In the genomic region with DNA sequence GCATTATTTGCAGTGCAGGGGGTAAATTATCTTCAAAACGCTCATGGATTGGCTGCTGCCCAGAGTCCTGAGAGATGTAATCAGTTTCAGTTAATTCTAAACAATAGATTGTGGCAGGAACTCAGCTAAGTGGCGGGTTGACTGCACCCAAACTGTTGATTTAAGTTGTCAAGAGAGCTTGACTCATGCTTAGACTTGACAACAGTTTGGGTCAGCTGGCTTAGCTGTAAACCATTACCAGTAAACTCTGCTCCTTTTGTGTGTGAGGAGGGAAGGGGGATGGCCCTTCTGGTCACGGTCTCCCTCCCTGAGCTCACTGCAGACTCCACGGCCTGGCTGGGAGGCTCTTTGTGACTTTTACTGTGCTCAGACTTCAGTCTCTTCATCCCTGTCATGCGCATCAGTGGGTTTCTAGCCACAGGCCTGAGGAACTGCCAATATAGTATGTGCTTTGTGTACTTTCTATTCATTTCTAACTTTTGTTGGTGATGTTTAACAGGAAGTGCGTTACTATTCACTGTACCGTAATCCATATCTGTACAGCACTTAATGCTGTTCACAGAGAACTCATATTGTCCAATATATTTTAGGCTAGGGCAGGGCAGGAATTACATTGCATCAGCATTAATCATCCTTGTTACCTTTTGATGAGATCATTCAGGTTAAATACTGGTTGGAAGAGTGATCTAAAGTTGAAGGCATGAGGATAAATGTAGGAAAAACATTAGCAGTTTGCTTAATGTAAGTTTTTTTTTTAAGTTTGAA, we compare ENCODE assay signal across 8 cellular contexts.
A peak's percentile ranks its signal among the peaks of the same experiment; 100 is the strongest.
DNase-seq lines count a peak whose midpoint lies in the region; ATAC-seq, FAIRE-seq and TF ChIP-seq lines count a peak whose summit lies in the region.

No MANE protein-coding gene starts in this region.

- H3K9ac ChIP-seq in endodermal cell (ENCODE audit: extremely low read depth, low read length, poor library complexity, severe bottlenecking) (no peak overlapping the region), smooth muscle cell (ENCODE audit: low read depth) (peak overlapping the region; percentile 64)

- H3K27ac ChIP-seq in endodermal cell (ENCODE audit: low read depth, low read length) (peak overlapping the region; percentile 26), smooth muscle cell (ENCODE audit: low read depth) (peak overlapping the region; percentile 89)

- peak overlapping the region; percentile 81 for H3K27ac Mint-ChIP-seq in endodermal cell

- peak; percentile 15 for DNase-seq in GM18507 (ENCODE audit: extremely low spot score, insufficient read length, low read depth)
- peak; percentile 10 to 33 for DNase-seq in NCI-H187 (lab: John Stamatoyannopoulos, UW)
- DNase-seq in endodermal cell = peak; percentile 62
- DNase-seq in smooth muscle cell (lab: John Stamatoyannopoulos, UW; ENCODE audit: unreplicated experiment) = no peak
- DNase-seq in NCI-H2171 (lab: John Stamatoyannopoulos, UW) = no peak
- DNase-seq in omental fat pad (ENCODE audit: low spot score) = no peak
- no peak for DNase-seq in UCSD-AML1 (lab: John Stamatoyannopoulos, UW; ENCODE audit: unreplicated experiment)

- H3K4me1 Mint-ChIP-seq in endodermal cell = peaks cover 26% of the 10 kb centered on the region

- peaks cover 3% of the 10 kb centered on the region for H3F3A ChIP-seq in smooth muscle cell (ENCODE audit: low read depth)

- H3K4me2 ChIP-seq in smooth muscle cell = peak overlapping the region; percentile 2

- H3K27me3 ChIP-seq in endodermal cell (ENCODE audit: control insufficient read depth, insufficient read depth, low read length, poor library complexity, severe bottlenecking) (no peaks in the 10 kb centered on the region), smooth muscle cell (ENCODE audit: low read depth) (no peaks in the 10 kb centered on the region)

- H3K9me3 Mint-ChIP-seq in endodermal cell = peaks cover 7% of the 10 kb centered on the region

- no peak overlapping the region for H3K4me3 ChIP-seq in endodermal cell (ENCODE audit: low read length)
- H3K4me3 ChIP-seq in smooth muscle cell = no peak overlapping the region

- no peak overlapping the region for H2AFZ ChIP-seq in smooth muscle cell (ENCODE audit: low read depth)

- peak; percentile 81 for FAIRE-seq in GM18507 (lab: Jason Lieb, UNC)

- peaks cover 7% of the 10 kb centered on the region for H3K4me1 ChIP-seq in endodermal cell (ENCODE audit: control insufficient read depth, insufficient read depth, low read length)
- no peaks in the 10 kb centered on the region for H3K4me1 ChIP-seq in smooth muscle cell (ENCODE audit: low read depth)

- 49 to 74% methylated on average over 5 to 7 of the region's 7 CpGs for WGBS in endodermal cell (ENCODE audit: insufficient coverage in 1 of 2, insufficient read length in 1 of 2), 2 experiments
- WGBS in smooth muscle cell (ENCODE audit: low lambda C conversion rate) = 23% methylated on average over 7 of the region's 7 CpGs

- TF ChIP-seq CTCF in endodermal cell (conservative IDR thresholded peaks at IDR 0.05) = no peak
- no peak for TF ChIP-seq CTCF in smooth muscle cell (IDR thresholded peaks at IDR 0.05; ENCODE audit: borderline replicate concordance, insufficient read depth, poor library complexity, severe bottlenecking)
- TF ChIP-seq CTCF in omental fat pad (IDR thresholded peaks at IDR 0.05) = no peak

- no peaks in the 10 kb centered on the region for H3K79me2 ChIP-seq in smooth muscle cell (ENCODE audit: low read depth)

- H3K4me3 Mint-ChIP-seq in endodermal cell = no peak overlapping the region

- H4K20me1 ChIP-seq in smooth muscle cell (ENCODE audit: low read depth) = no peaks in the 10 kb centered on the region

- H3K36me3 ChIP-seq in endodermal cell (ENCODE audit: control insufficient read depth, insufficient read depth, low read length) (peaks cover 3% of the 10 kb centered on the region), smooth muscle cell (ENCODE audit: low read depth) (no peaks in the 10 kb centered on the region)

- H3K9me3 ChIP-seq in endodermal cell (ENCODE audit: control insufficient read depth, low read length) (peaks cover 7% of the 10 kb centered on the region), smooth muscle cell (replicated peaks; ENCODE audit: low read depth) (no peaks in the 10 kb centered on the region)

- H3K36me3 Mint-ChIP-seq in endodermal cell (ENCODE audit: low read depth) = peaks cover 9% of the 10 kb centered on the region

- no peaks in the 10 kb centered on the region for H3K27me3 Mint-ChIP-seq in endodermal cell (ENCODE audit: insufficient read depth)

- ATAC-seq in HG02642 (IDR thresholded peaks at IDR 0.05; ENCODE audit: poor library complexity, unreplicated experiment) (peak; percentile 97), omental fat pad (ENCODE audit: low FRiP score) (no peak)

Comparison
In these comparisons a context has a peak if more than half of its experiments do, and no peak if none do; other contexts are left out.
1. DNase-seq: peak in GM18507 (single experiment), NCI-H187 (2 of 2) and endodermal cell (single experiment); none in smooth muscle cell (single experiment), NCI-H2171 (single experiment), omental fat pad (single experiment) and UCSD-AML1 (single experiment).